In the genomic region with DNA sequence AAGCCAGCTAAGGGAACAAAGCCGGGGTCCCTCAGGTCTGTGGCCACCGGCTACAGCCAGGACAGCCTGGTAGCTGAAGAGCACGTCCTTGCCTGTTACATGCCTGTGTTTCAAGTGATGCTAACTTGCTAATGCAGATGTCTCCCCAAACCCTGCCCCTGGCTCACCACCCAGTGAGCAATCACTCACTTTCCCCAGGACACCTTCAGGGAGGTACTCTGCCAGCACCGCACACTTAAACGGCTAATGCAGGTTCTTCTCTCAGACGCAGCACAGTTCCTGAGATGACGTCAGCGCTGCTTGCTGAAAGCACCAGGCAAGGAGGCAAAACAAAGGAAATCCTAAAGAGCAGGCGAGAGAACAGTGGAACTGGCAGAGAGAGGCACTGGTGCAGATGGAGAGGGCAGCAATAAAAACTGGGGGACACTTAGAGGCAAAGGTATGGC, we compare ENCODE assay signal across 8 cellular contexts. TPM values are rescaled to one million over a fixed set of nuclear protein-coding genes. Genes with fewer than 3 reads are reported as not detected.
DNase-seq lines count a peak whose midpoint lies in the region; ATAC-seq and TF ChIP-seq lines count a peak whose summit lies in the region.
"Not testable (repeated sequence)": the region's sequence is repeated elsewhere in the genome, so short reads cannot be mapped to it uniquely, and the experiment has no call there.

No MANE protein-coding gene starts in this region.

- H2BK120ac ChIP-seq in mesendoderm (ENCODE audit: low read depth, low read length), result not testable (repeated sequence)

- peak overlapping the region; percentile 7 for H3K27ac Mint-ChIP-seq in activated T-helper 17 cell treated with anti-CD3 and anti-CD28 coated beads, Interleukin-2, amount 50 U/mL, for 72 hours
- H3K27ac Mint-ChIP-seq in dendritic cell treated with granulocyte-macrophage colony-stimulating factor and Interleukin-4, amounts not matched to agents 40 ng/mL and 50 ng/mL, for 4 days, result peak overlapping the region; percentile 56
- peak overlapping the region; percentile 95 for H3K27ac Mint-ChIP-seq in type B pancreatic cell

- H3K23ac ChIP-seq in mesendoderm (ENCODE audit: low read length), result not testable (repeated sequence)

- H2AK5ac ChIP-seq in mesendoderm (ENCODE audit: low read length), result not testable (repeated sequence)

- not testable (repeated sequence) for H2BK15ac ChIP-seq in mesendoderm (replicated peaks; ENCODE audit: low read depth)

- POLR2A ChIA-PET in HEK293 (lab: Yijun Ruan, JAX), result not testable (repeated sequence)

- ATAC-seq in activated T-helper 17 cell treated with anti-CD3 and anti-CD28 coated beads, Interleukin-2, amount 50 U/mL, for 72 hours (replicated peaks); heart right ventricle: not testable (repeated sequence)

- H3K27me3 ChIP-seq in heart right ventricle; mesendoderm (ENCODE audit: insufficient read depth, low read length, poor library complexity); rectal smooth muscle tissue (ENCODE audit: control insufficient read depth, insufficient read depth, low read length): not testable (repeated sequence)

- not testable (repeated sequence) for H3K9me3 ChIP-seq in HEK293 (ENCODE audit: control insufficient read depth, insufficient read depth, low read depth, low read length); heart right ventricle

- not testable (repeated sequence) for H3K4ac ChIP-seq in mesendoderm (ENCODE audit: low read depth, low read length)

- peaks cover 14% of the 10 kb centered on the region for H3K27me3 Mint-ChIP-seq in activated T-helper 17 cell treated with anti-CD3 and anti-CD28 coated beads, Interleukin-2, amount 50 U/mL, for 72 hours
- peaks cover 23% of the 10 kb centered on the region for H3K27me3 Mint-ChIP-seq in dendritic cell treated with granulocyte-macrophage colony-stimulating factor and Interleukin-4, amounts not matched to agents 40 ng/mL and 50 ng/mL, for 4 days
- not testable (repeated sequence) for H3K27me3 Mint-ChIP-seq in type B pancreatic cell

- not testable (repeated sequence) for H3K9ac ChIP-seq in mesendoderm (ENCODE audit: low read length); rectal smooth muscle tissue (ENCODE audit: low read length)

- intact Hi-C loops in dendritic cell treated with granulocyte-macrophage colony-stimulating factor and Interleukin-4, amounts not matched to agents 40 ng/mL and 50 ng/mL, for 4 days (cut with micrococcal nuclease); heart right ventricle (cut with DNase I): not testable (repeated sequence)

- not testable (repeated sequence) for H4K5ac ChIP-seq in mesendoderm (ENCODE audit: low read length)

- not testable (repeated sequence) for H3K36me3 ChIP-seq in HEK293 (ENCODE audit: control insufficient read depth in 2 of 2, insufficient read depth in 1 of 2, low read length in 2 of 2); heart right ventricle; mesendoderm (ENCODE audit: control insufficient read depth, insufficient read depth, low read length); rectal smooth muscle tissue (ENCODE audit: control insufficient read depth, insufficient read depth, low read length)

- H2BK5ac ChIP-seq in mesendoderm (ENCODE audit: low read length), result not testable (repeated sequence)

- not testable (repeated sequence) for H3K18ac ChIP-seq in mesendoderm (ENCODE audit: low read length)

- H3K79me2 ChIP-seq in mesendoderm (ENCODE audit: control insufficient read depth, insufficient read depth, low read length), result not testable (repeated sequence)

- not testable (repeated sequence) for H3K4me1 ChIP-seq in HEK293 (ENCODE audit: control insufficient read depth, insufficient read depth, low read length); mesendoderm (ENCODE audit: control insufficient read depth, low read depth, low read length); rectal smooth muscle tissue (ENCODE audit: control insufficient read depth, insufficient read depth, low read length)
- H3K4me1 ChIP-seq in heart right ventricle, result peaks cover 0 to 40% (median 14%) of the 10 kb centered on the region in 9 donors

- H4K8ac ChIP-seq in mesendoderm (ENCODE audit: low read depth, low read length), result not testable (repeated sequence)

- H3K4me1 Mint-ChIP-seq in activated T-helper 17 cell treated with anti-CD3 and anti-CD28 coated beads, Interleukin-2, amount 50 U/mL, for 72 hours, result not testable (repeated sequence)
- peaks cover 42% of the 10 kb centered on the region for H3K4me1 Mint-ChIP-seq in dendritic cell treated with granulocyte-macrophage colony-stimulating factor and Interleukin-4, amounts not matched to agents 40 ng/mL and 50 ng/mL, for 4 days (ENCODE audit: low read depth)
- H3K4me1 Mint-ChIP-seq in type B pancreatic cell (ENCODE audit: unreplicated experiment), result peaks cover 64% of the 10 kb centered on the region

- not testable (repeated sequence) for H3K9me3 Mint-ChIP-seq in activated T-helper 17 cell treated with anti-CD3 and anti-CD28 coated beads, Interleukin-2, amount 50 U/mL, for 72 hours; dendritic cell treated with granulocyte-macrophage colony-stimulating factor and Interleukin-4, amounts not matched to agents 40 ng/mL and 50 ng/mL, for 4 days; type B pancreatic cell

- H3K4me3 Mint-ChIP-seq in activated T-helper 17 cell treated with anti-CD3 and anti-CD28 coated beads, Interleukin-2, amount 50 U/mL, for 72 hours, result peak overlapping the region; percentile 7
- H3K4me3 Mint-ChIP-seq in dendritic cell treated with granulocyte-macrophage colony-stimulating factor and Interleukin-4, amounts not matched to agents 40 ng/mL and 50 ng/mL, for 4 days, result not testable (repeated sequence)
- peak overlapping the region; percentile 35 for H3K4me3 Mint-ChIP-seq in type B pancreatic cell

- peak overlapping the region; percentile 15 for H3K56ac ChIP-seq in mesendoderm (ENCODE audit: low read length)

- DNase-seq in NCI-H69 (lab: John Stamatoyannopoulos, UW) (peak; percentile 88), heart right ventricle (peak in 1 of 2 donors; percentile 24), mesendoderm (peak; percentile 58)
- not testable (repeated sequence) for DNase-seq in type B pancreatic cell (ENCODE audit: extremely low spot score, unreplicated experiment)

- not testable (repeated sequence) for H3K4me2 ChIP-seq in mesendoderm (ENCODE audit: low read length)

- not testable (repeated sequence) for H3K36me3 Mint-ChIP-seq in activated T-helper 17 cell treated with anti-CD3 and anti-CD28 coated beads, Interleukin-2, amount 50 U/mL, for 72 hours (ENCODE audit: low read depth); dendritic cell treated with granulocyte-macrophage colony-stimulating factor and Interleukin-4, amounts not matched to agents 40 ng/mL and 50 ng/mL, for 4 days (ENCODE audit: low read depth); type B pancreatic cell

- H3K4me3 ChIP-seq in HEK293 (ENCODE audit: low read depth, low read length), result peak overlapping the region; percentile 18
- H3K4me3 ChIP-seq in heart right ventricle; mesendoderm (ENCODE audit: low read length): not testable (repeated sequence)
- peak overlapping the region; percentile 44 for H3K4me3 ChIP-seq in rectal smooth muscle tissue (ENCODE audit: low read length)

- WGBS in heart right ventricle, 2 donors, result 37 to 39% methylated on average over 9 of the region's 9 CpGs
- no CpG with 5 or more reads among the region's 9 CpGs for WGBS in mesendoderm (ENCODE audit: extremely low coverage, insufficient coverage, low lambda C conversion rate)

- not testable (repeated sequence) for TF ChIP-seq CTCF in HEK293 (tag by site-specific recombination; IDR thresholded peaks at IDR 0.05); heart right ventricle (IDR thresholded peaks at IDR 0.05); type B pancreatic cell (conservative IDR thresholded peaks at IDR 0.05)

- CTCF ChIA-PET in HEK293 (lab: Yijun Ruan, JAX), result not testable (repeated sequence)

- not testable (repeated sequence) for H3K27ac ChIP-seq in HEK293 (ENCODE audit: extremely low read depth, low read depth, low read length); rectal smooth muscle tissue (ENCODE audit: low read depth, low read length)
- H3K27ac ChIP-seq in heart right ventricle (peak overlapping the region in 6 of 10 donors; percentile 9 to 58 (median 40)), mesendoderm (ENCODE audit: low read depth, low read length) (peak overlapping the region; percentile 36)

- not testable (repeated sequence) for H3K79me1 ChIP-seq in mesendoderm (ENCODE audit: low read length)

TF ChIP-seq in HEK293, 187 proteins besides CTCF, POLR2A, EP300 and RAD21 (continues in another document):
- 0 out of 2 replicates have a peak, but pooled peaks have one; percentile 19 for TF ChIP-seq ZNF76 (tag by site-specific recombination; IDR thresholded peaks at IDR 0.05; ENCODE audit: borderline replicate concordance, low read depth)
- peak; percentile 89 for TF ChIP-seq GLIS1 (tag by site-specific recombination; IDR thresholded peaks at IDR 0.05)
- 0 out of 2 replicates have a peak, but pooled peaks have one; percentile 38 for TF ChIP-seq ZBTB17 (tag by site-specific recombination; IDR thresholded peaks at IDR 0.05)
- 0 out of 2 replicates have a peak, but pooled peaks have one; percentile 22 for TF ChIP-seq ZNF366 (tag by site-specific recombination; conservative IDR thresholded peaks at IDR 0.05)
- 0 out of 2 replicates have a peak, but pooled peaks have one; percentile 8 for TF ChIP-seq FEZF1 (tag by site-specific recombination; IDR thresholded peaks at IDR 0.05)
- TF ChIP-seq SP7 (tag by site-specific recombination; IDR thresholded peaks at IDR 0.05), result 0 out of 2 replicates have a peak, but pooled peaks have one; percentile 12
- TF ChIP-seq ZBTB48 (tag by site-specific recombination; IDR thresholded peaks at IDR 0.05), result peak; percentile 67; the same call in 1 of the 2 replicates
- peak; percentile 72 for TF ChIP-seq ZNF335 (tag by site-specific recombination; conservative IDR thresholded peaks at IDR 0.05)
- 0 out of 2 replicates have a peak, but pooled peaks have one; percentile 31 for TF ChIP-seq PRDM1 (tag by site-specific recombination; IDR thresholded peaks at IDR 0.05)
- peak; percentile 79 for TF ChIP-seq ZNF629 (tag by site-specific recombination; IDR thresholded peaks at IDR 0.05)

RNA-seq across cellular contexts. Expression of gene IGSF3, which starts 20.8 kb away (rescaled TPM):
- 1 to 10 TPM; 2.1 to 10.0 TPM for total RNA-seq in activated T-helper 17 cell treated with anti-CD3 and anti-CD28 coated beads, Interleukin-2, amount 50 U/mL, for 72 hours
- total RNA-seq in heart right ventricle, result 10 to 100 TPM in 7 of 10 donors, 1 to 10 TPM in 3; 8.8 to 21.2 (median 14.9) TPM
- 1 to 10 TPM; 4.0 to 4.4 TPM for polyA plus RNA-seq in heart right ventricle
- polyA plus RNA-seq in mesendoderm (2013, experiment 1 of 2), result 11.7 TPM
- polyA plus RNA-seq in mesendoderm (2013, experiment 2 of 2), result 11.7 TPM
- 42.9 and 48.4 TPM in 2 replicates for total RNA-seq in type B pancreatic cell (ENCODE audit: low replicate concordance)

Comparison
In these comparisons a context has a peak if more than half of its experiments do, and no peak if none do; other contexts are left out.
1. H3K27ac Mint-ChIP-seq: peak in every context shown above with its lines; median percentile 95 in type B pancreatic cell; 56 in dendritic cell treated with granulocyte-macrophage colony-stimulating factor and Interleukin-4, amounts not matched to agents 40 ng/mL and 50 ng/mL, for 4 days; 7 in activated T-helper 17 cell treated with anti-CD3 and anti-CD28 coated beads, Interleukin-2, amount 50 U/mL, for 72 hours.